In genomic region chr5:139178582-139178917, GRCh38 we compare ENCODE assay signal across 11 cellular contexts. TPM values are rescaled to one million over a fixed set of nuclear protein-coding genes. Genes with fewer than 3 reads are reported as not detected.
A peak's percentile ranks its signal among the peaks of the same experiment; 100 is the strongest.
DNase-seq lines count a peak whose midpoint lies in the region; ATAC-seq, FAIRE-seq and TF ChIP-seq lines count a peak whose summit lies in the region.
"Had no signal": no experiment of that assay in that cellular context is flagged by ENCODE, and none has a peak within 500 bp of the region (broad histone marks: within the 10 kb centered on the region; RNA-seq: fewer than 3 reads in every experiment).

No MANE protein-coding gene starts in this region.

- peak overlapping the region; percentile 77 for H3K4me2 ChIP-seq in BLaER1

- no peak overlapping the region for H3K9ac ChIP-seq in BLaER1

- TF ChIP-seq CTCF in coronary artery (IDR thresholded peaks at IDR 0.05): no peak
- no peak for TF ChIP-seq CTCF in osteocyte (IDR thresholded peaks at IDR 0.05)
- TF ChIP-seq CTCF in D721Med (IDR thresholded peaks at IDR 0.05; ENCODE audit: insufficient read depth, missing control alignments): no peak

- no peak overlapping the region for H3K27ac ChIP-seq in BLaER1
- peak overlapping the region; percentile 72 to 84 for H3K27ac ChIP-seq in coronary artery
- no peak overlapping the region for H3K27ac ChIP-seq in naive thymus-derived CD4-positive, alpha-beta T cell (ENCODE audit: low read depth, low read length)

- DNase-seq in HT-29 (ENCODE audit: low spot score) (peak; percentile 10), coronary artery (ENCODE audit: low spot score) (no peak), osteocyte (ENCODE audit: extremely low spot score, unreplicated experiment) (no peak), D721Med (ENCODE audit: insufficient read length, low spot score) (no peak), NCI-H1436 treated with DMSO at 0.1 percent for 48 hours (lab: John Stamatoyannopoulos, UW) (no peak), HUDEP-2 (lab: John Stamatoyannopoulos, UW; ENCODE audit: unreplicated experiment in 76 of 76) (no peak)
- DNase-seq in naive thymus-derived CD4-positive, alpha-beta T cell: no peak
- DNase-seq: CD4-positive, alpha-beta memory T cell; cortex of kidney; T-helper 2 cell had no signal

- peak overlapping the region; percentile 74 for H3K27ac Mint-ChIP-seq in osteocyte (ENCODE audit: unreplicated experiment)
- H3K27ac Mint-ChIP-seq in naive thymus-derived CD4-positive, alpha-beta T cell: no peak overlapping the region
- H3K27ac Mint-ChIP-seq: CD4-positive, alpha-beta memory T cell had no signal

- H3K4me3 Mint-ChIP-seq in osteocyte (ENCODE audit: unreplicated experiment): no peak overlapping the region
- no peak overlapping the region for H3K4me3 Mint-ChIP-seq in naive thymus-derived CD4-positive, alpha-beta T cell
- H3K4me3 Mint-ChIP-seq: CD4-positive, alpha-beta memory T cell had no signal

- H3K36me3 ChIP-seq in BLaER1: no peaks in the 10 kb centered on the region
- no peaks in the 10 kb centered on the region for H3K36me3 ChIP-seq in naive thymus-derived CD4-positive, alpha-beta T cell (ENCODE audit: control insufficient read depth in 2 of 3, insufficient read depth in 3 of 3, low read length in 3 of 3)

- CTCF ChIA-PET in naive thymus-derived CD4-positive, alpha-beta T cell (lab: Charles Lee): no interaction called here

- H3K4me1 ChIP-seq in BLaER1: peaks cover 65% of the 10 kb centered on the region
- H3K4me1 ChIP-seq in naive thymus-derived CD4-positive, alpha-beta T cell (ENCODE audit: control insufficient read depth in 2 of 2, insufficient read depth in 2 of 2, low read length in 2 of 2): no peaks in the 10 kb centered on the region

- no peaks in the 10 kb centered on the region for H3K27me3 ChIP-seq in BLaER1
- no peaks in the 10 kb centered on the region for H3K27me3 ChIP-seq in naive thymus-derived CD4-positive, alpha-beta T cell (ENCODE audit: control insufficient read depth in 2 of 2, insufficient read depth in 2 of 2, low read length in 2 of 2)

- no peak for FAIRE-seq in D721Med (lab: Jason Lieb, UNC)

- intact Hi-C loops in naive thymus-derived CD4-positive, alpha-beta T cell (cut with micrococcal nuclease): no loop called here

- peaks cover 11% of the 10 kb centered on the region for H3K9me3 ChIP-seq in BLaER1
- H3K9me3 ChIP-seq in naive thymus-derived CD4-positive, alpha-beta T cell (ENCODE audit: control insufficient read depth in 2 of 3, low read length in 3 of 3): no peaks in the 10 kb centered on the region

- H3K27me3 Mint-ChIP-seq in osteocyte (ENCODE audit: unreplicated experiment): no peaks in the 10 kb centered on the region
- H3K27me3 Mint-ChIP-seq in naive thymus-derived CD4-positive, alpha-beta T cell: no peaks in the 10 kb centered on the region
- H3K27me3 Mint-ChIP-seq: CD4-positive, alpha-beta memory T cell had no signal

- POLR2A ChIA-PET in naive thymus-derived CD4-positive, alpha-beta T cell (lab: Charles Lee): no interaction called here

- H3K4me3 ChIP-seq in BLaER1 (no peak overlapping the region), coronary artery (peak overlapping the region; percentile 21)
- no peak overlapping the region for H3K4me3 ChIP-seq in naive thymus-derived CD4-positive, alpha-beta T cell (ENCODE audit: low read length)

- no peaks in the 10 kb centered on the region for H3K9me3 Mint-ChIP-seq in osteocyte (ENCODE audit: unreplicated experiment)
- peaks cover 0 to 10% (median 0%) of the 10 kb centered on the region in 11 donors for H3K9me3 Mint-ChIP-seq in naive thymus-derived CD4-positive, alpha-beta T cell

- no peaks in the 10 kb centered on the region for H3K36me3 Mint-ChIP-seq in osteocyte (ENCODE audit: unreplicated experiment)
- H3K36me3 Mint-ChIP-seq in naive thymus-derived CD4-positive, alpha-beta T cell: peaks cover 0 to 31% (median 11%) of the 10 kb centered on the region in 5 donors

- peaks cover 40% of the 10 kb centered on the region for H3K4me1 Mint-ChIP-seq in osteocyte (ENCODE audit: unreplicated experiment)
- peaks cover 4 to 32% (median 18%) of the 10 kb centered on the region in 7 donors for H3K4me1 Mint-ChIP-seq in naive thymus-derived CD4-positive, alpha-beta T cell

- H4K20me1 ChIP-seq in BLaER1: peaks cover 60% of the 10 kb centered on the region

- ATAC-seq in naive thymus-derived CD4-positive, alpha-beta T cell: no peak

RNA-seq across cellular contexts. Expression of gene SIL1, which starts 19.6 kb away (rescaled TPM):
- total RNA-seq in HT-29 (2014; rRNA removed; shearing (Covaris generic)): 23.1 and 32.1 TPM in 2 replicates
- 58.0 and 58.4 TPM in 2 replicates for total RNA-seq in osteocyte
- total RNA-seq in naive thymus-derived CD4-positive, alpha-beta T cell: 10 to 100 TPM; 11.9 to 27.1 (median 22.8) TPM
- polyA plus RNA-seq in naive thymus-derived CD4-positive, alpha-beta T cell: 10 to 100 TPM; 10.6 to 15.6 TPM

Comparison
In these comparisons a context has a peak if more than half of its experiments do, and no peak if none do; other contexts are left out.
1. H3K27ac ChIP-seq: peak in coronary artery (2 of 2); none in BLaER1 (single experiment) and naive thymus-derived CD4-positive, alpha-beta T cell (single experiment).